Comparison of ENCODE assay signal across 1 cellular context in the genomic region with DNA sequence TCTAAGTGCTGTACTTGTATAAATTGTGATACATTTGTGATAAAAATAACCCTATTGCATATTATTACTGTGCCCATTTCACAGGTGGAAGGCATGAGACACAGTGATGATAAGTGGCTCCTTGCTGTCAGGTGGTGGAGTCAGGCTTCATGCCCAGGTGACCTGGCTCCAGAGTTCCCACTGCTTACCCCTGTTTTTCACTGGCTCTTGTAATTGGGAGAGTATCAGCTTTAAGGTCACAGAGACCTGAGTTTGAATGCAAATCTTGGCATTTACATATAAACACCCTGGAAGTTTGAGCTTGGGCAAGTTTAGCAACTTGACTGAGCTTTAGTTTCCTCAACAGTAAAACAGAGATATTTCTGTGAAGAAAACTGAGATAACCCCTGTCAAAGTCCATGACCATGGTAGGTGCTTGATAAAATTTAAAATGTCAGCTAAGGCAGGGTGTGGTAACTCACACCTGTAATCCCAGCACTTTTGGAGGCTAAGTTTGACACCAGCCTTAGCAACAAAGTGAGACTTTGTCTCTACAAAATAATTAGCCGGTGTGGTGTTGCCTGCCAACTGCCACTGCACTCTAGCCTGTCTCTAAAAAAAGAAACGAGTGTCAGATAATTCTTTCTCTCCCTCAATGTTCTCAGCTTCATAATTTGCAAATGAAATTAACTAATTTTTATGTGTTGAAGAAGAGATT.
TF ChIP-seq lines count a peak whose summit lies in the region.

No MANE protein-coding gene starts in this region.

TF ChIP-seq in H1, 55 proteins besides CTCF, POLR2A, EP300 and RAD21:
- TF ChIP-seq, protein P1, sequence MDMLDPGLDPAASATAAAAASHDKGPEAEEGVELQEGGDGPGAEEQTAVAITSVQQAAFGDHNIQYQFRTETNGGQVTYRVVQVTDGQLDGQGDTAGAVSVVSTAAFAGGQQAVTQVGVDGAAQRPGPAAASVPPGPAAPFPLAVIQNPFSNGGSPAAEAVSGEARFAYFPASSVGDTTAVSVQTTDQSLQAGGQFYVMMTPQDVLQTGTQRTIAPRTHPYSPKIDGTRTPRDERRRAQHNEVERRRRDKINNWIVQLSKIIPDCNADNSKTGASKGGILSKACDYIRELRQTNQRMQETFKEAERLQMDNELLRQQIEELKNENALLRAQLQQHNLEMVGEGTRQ (IDR thresholded peaks at IDR 0.05; ENCODE audit: low read length) = peak; percentile 85
- TF ChIP-seq KDM1A (IDR thresholded peaks at IDR 0.05; ENCODE audit: borderline replicate concordance, low read length) = peak; percentile 99
- TF ChIP-seq ASH2L (IDR thresholded peaks at IDR 0.05; ENCODE audit: low read length) = peak; percentile 49
- TF ChIP-seq, protein P2, sequence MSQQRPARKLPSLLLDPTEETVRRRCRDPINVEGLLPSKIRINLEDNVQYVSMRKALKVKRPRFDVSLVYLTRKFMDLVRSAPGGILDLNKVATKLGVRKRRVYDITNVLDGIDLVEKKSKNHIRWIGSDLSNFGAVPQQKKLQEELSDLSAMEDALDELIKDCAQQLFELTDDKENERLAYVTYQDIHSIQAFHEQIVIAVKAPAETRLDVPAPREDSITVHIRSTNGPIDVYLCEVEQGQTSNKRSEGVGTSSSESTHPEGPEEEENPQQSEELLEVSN (IDR thresholded peaks at IDR 0.05) = peak; percentile 31; the same call in 1 of the 2 replicates
- TF ChIP-seq, protein P3, sequence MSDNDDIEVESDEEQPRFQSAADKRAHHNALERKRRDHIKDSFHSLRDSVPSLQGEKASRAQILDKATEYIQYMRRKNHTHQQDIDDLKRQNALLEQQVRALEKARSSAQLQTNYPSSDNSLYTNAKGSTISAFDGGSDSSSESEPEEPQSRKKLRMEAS (IDR thresholded peaks at IDR 0.05) = peak; percentile 70
- TF ChIP-seq, protein P4, sequence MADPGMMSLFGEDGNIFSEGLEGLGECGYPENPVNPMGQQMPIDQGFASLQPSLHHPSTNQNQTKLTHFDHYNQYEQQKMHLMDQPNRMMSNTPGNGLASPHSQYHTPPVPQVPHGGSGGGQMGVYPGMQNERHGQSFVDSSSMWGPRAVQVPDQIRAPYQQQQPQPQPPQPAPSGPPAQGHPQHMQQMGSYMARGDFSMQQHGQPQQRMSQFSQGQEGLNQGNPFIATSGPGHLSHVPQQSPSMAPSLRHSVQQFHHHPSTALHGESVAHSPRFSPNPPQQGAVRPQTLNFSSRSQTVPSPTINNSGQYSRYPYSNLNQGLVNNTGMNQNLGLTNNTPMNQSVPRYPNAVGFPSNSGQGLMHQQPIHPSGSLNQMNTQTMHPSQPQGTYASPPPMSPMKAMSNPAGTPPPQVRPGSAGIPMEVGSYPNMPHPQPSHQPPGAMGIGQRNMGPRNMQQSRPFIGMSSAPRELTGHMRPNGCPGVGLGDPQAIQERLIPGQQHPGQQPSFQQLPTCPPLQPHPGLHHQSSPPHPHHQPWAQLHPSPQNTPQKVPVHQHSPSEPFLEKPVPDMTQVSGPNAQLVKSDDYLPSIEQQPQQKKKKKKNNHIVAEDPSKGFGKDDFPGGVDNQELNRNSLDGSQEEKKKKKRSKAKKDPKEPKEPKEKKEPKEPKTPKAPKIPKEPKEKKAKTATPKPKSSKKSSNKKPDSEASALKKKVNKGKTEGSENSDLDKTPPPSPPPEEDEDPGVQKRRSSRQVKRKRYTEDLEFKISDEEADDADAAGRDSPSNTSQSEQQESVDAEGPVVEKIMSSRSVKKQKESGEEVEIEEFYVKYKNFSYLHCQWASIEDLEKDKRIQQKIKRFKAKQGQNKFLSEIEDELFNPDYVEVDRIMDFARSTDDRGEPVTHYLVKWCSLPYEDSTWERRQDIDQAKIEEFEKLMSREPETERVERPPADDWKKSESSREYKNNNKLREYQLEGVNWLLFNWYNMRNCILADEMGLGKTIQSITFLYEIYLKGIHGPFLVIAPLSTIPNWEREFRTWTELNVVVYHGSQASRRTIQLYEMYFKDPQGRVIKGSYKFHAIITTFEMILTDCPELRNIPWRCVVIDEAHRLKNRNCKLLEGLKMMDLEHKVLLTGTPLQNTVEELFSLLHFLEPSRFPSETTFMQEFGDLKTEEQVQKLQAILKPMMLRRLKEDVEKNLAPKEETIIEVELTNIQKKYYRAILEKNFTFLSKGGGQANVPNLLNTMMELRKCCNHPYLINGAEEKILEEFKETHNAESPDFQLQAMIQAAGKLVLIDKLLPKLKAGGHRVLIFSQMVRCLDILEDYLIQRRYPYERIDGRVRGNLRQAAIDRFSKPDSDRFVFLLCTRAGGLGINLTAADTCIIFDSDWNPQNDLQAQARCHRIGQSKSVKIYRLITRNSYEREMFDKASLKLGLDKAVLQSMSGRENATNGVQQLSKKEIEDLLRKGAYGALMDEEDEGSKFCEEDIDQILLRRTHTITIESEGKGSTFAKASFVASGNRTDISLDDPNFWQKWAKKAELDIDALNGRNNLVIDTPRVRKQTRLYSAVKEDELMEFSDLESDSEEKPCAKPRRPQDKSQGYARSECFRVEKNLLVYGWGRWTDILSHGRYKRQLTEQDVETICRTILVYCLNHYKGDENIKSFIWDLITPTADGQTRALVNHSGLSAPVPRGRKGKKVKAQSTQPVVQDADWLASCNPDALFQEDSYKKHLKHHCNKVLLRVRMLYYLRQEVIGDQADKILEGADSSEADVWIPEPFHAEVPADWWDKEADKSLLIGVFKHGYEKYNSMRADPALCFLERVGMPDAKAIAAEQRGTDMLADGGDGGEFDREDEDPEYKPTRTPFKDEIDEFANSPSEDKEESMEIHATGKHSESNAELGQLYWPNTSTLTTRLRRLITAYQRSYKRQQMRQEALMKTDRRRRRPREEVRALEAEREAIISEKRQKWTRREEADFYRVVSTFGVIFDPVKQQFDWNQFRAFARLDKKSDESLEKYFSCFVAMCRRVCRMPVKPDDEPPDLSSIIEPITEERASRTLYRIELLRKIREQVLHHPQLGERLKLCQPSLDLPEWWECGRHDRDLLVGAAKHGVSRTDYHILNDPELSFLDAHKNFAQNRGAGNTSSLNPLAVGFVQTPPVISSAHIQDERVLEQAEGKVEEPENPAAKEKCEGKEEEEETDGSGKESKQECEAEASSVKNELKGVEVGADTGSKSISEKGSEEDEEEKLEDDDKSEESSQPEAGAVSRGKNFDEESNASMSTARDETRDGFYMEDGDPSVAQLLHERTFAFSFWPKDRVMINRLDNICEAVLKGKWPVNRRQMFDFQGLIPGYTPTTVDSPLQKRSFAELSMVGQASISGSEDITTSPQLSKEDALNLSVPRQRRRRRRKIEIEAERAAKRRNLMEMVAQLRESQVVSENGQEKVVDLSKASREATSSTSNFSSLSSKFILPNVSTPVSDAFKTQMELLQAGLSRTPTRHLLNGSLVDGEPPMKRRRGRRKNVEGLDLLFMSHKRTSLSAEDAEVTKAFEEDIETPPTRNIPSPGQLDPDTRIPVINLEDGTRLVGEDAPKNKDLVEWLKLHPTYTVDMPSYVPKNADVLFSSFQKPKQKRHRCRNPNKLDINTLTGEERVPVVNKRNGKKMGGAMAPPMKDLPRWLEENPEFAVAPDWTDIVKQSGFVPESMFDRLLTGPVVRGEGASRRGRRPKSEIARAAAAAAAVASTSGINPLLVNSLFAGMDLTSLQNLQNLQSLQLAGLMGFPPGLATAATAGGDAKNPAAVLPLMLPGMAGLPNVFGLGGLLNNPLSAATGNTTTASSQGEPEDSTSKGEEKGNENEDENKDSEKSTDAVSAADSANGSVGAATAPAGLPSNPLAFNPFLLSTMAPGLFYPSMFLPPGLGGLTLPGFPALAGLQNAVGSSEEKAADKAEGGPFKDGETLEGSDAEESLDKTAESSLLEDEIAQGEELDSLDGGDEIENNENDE (IDR thresholded peaks at IDR 0.05; ENCODE audit: insufficient replicate concordance, low read length) = peak; percentile 75
- TF ChIP-seq CHD2 (IDR thresholded peaks at IDR 0.05; ENCODE audit: low read length) = peak; percentile 32; the same call in 1 of the 2 replicates
- TF ChIP-seq, protein P5, sequence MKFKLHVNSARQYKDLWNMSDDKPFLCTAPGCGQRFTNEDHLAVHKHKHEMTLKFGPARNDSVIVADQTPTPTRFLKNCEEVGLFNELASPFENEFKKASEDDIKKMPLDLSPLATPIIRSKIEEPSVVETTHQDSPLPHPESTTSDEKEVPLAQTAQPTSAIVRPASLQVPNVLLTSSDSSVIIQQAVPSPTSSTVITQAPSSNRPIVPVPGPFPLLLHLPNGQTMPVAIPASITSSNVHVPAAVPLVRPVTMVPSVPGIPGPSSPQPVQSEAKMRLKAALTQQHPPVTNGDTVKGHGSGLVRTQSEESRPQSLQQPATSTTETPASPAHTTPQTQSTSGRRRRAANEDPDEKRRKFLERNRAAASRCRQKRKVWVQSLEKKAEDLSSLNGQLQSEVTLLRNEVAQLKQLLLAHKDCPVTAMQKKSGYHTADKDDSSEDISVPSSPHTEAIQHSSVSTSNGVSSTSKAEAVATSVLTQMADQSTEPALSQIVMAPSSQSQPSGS (IDR thresholded peaks at IDR 0.05; ENCODE audit: low read length) = no peak
- TF ChIP-seq, protein P6, sequence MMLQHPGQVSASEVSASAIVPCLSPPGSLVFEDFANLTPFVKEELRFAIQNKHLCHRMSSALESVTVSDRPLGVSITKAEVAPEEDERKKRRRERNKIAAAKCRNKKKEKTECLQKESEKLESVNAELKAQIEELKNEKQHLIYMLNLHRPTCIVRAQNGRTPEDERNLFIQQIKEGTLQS (IDR thresholded peaks at IDR 0.05; ENCODE audit: insufficient read depth, low read depth, low read length) = peak; percentile 41; the same call in 1 of the 2 replicates
- peak; percentile 55; the same call in 1 of the 2 replicates for TF ChIP-seq SP1 (IDR thresholded peaks at IDR 0.05; ENCODE audit: low read depth, low read length)
- TF ChIP-seq SIN3A (conservative IDR thresholded peaks at IDR 0.05 in 1 of 2, IDR thresholded peaks at IDR 0.05 in 1 of 2; ENCODE audit: low read depth in 1 of 2, low read length in 2 of 2) = no peak
- TF ChIP-seq SP4 (IDR thresholded peaks at IDR 0.05; ENCODE audit: low read length) = no peak
- TF ChIP-seq HDAC2 (IDR thresholded peaks at IDR 0.05; ENCODE audit: borderline replicate concordance in 1 of 2, low read depth in 2 of 2, low read length in 2 of 2) = peak in 1 of 2 experiments; percentile 97; a peak in 1 of 4 replicates
